Comparison of ENCODE assay signal across 19 cellular contexts in the genomic region with DNA sequence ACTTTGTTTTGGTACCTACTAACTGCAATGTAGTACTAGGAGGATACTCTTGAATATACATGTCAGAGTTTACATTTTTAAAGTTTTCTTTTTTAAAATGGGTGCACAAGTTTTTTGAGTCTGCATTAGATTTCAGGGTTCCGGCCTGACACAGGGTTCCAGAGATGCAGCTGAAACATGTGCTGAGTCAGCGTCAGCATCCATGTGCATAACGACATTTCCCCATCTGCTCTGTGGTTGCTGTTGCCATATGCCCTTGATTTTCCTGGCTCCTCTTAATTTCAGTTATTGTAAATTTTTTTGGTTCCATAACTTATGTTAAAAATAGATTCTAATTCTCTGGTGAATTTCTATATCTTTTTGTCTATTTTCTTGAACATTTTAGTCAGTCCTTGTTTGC. TPM values are rescaled to one million over a fixed set of nuclear protein-coding genes. Genes with fewer than 3 reads are reported as not detected.
A peak's percentile ranks its signal among the peaks of the same experiment; 100 is the strongest.
DNase-seq lines count a peak whose midpoint lies in the region; ATAC-seq, FAIRE-seq and TF ChIP-seq lines count a peak whose summit lies in the region.
"Had no signal": no experiment of that assay in that cellular context is flagged by ENCODE, and none has a peak within 500 bp of the region (broad histone marks: within the 10 kb centered on the region; RNA-seq: fewer than 3 reads in every experiment).

No MANE protein-coding gene starts in this region.

- no peaks in the 10 kb centered on the region for H3K27me3 ChIP-seq in body of pancreas

- TF ChIP-seq RAD21 in A549 (conservative IDR thresholded peaks at IDR 0.05 in 1 of 2, IDR thresholded peaks at IDR 0.05 in 1 of 2), result no peak

- no peak for DNase-seq in A549 (ENCODE audit: low read depth in 1 of 2, low spot score in 1 of 2)
- peak; percentile 85 for DNase-seq in DMS 273 treated with DMSO at 0.1 percent for 48 hours (lab: John Stamatoyannopoulos, UW)
- peak; percentile 72 for DNase-seq in NCI-H2171 (lab: John Stamatoyannopoulos, UW)
- DNase-seq in cerebellar cortex (ENCODE audit: low spot score), result peak; percentile 64
- no peak for DNase-seq in body of pancreas
- DNase-seq in H54 (ENCODE audit: insufficient read length, low spot score), result no peak
- no peak for DNase-seq in cortex of kidney (lab: John Stamatoyannopoulos, UW)
- no peak for DNase-seq in frontal cortex (ENCODE audit: low spot score in 2 of 2)
- DNase-seq: CD4-positive, CD25-positive, alpha-beta regulatory T cell; DMS53; HCEC 1CT; Kasumi-1; NCI-H187; NCI-H2107; NCI-H2227 treated with DMSO at 0.1 percent for 48 hours; NCI-H69; PC-9; RPMI8226; SHP77 had no signal

- no peaks in the 10 kb centered on the region for H3K9me3 ChIP-seq in A549
- no peaks in the 10 kb centered on the region for H3K9me3 ChIP-seq in body of pancreas

- TF ChIP-seq POLR2A in A549 (IDR thresholded peaks at IDR 0.05; ENCODE audit: low read length), result no peak
- no peak for TF ChIP-seq POLR2A in body of pancreas (IDR thresholded peaks at IDR 0.05)
- no peak for TF ChIP-seq POLR2A in H54 (IDR thresholded peaks at IDR 0.05; ENCODE audit: low read depth, low read length)

- POLR2A ChIA-PET in A549 (lab: Yijun Ruan, JAX), result no interaction called here

- TF ChIP-seq EP300 in A549 (IDR thresholded peaks at IDR 0.05), result no peak

- intact Hi-C loops in body of pancreas (cut with DNase I), result no loop called here

- H3K4me1 ChIP-seq in A549 (no peaks in the 10 kb centered on the region), body of pancreas (no peaks in the 10 kb centered on the region)

- no peak for ATAC-seq in A549
- no peak for ATAC-seq in body of pancreas

- H3K36me3 ChIP-seq in body of pancreas (replicated peaks in 1 of 2; ENCODE audit: insufficient read depth in 1 of 2, low read depth in 2 of 2), result no peaks in the 10 kb centered on the region

- TF ChIP-seq CTCF in A549 (IDR thresholded peaks at IDR 0.05) (no peak), body of pancreas (IDR thresholded peaks at IDR 0.05) (no peak)

- H3K4me2 ChIP-seq in A549, result no peak overlapping the region
- H3K4me2 ChIP-seq: PC-9 had no signal

- no peak overlapping the region for H3K4me3 ChIP-seq in A549
- H3K4me3 ChIP-seq in body of pancreas, result no peak overlapping the region
- H3K4me3 ChIP-seq: PC-9 had no signal

- FAIRE-seq in A549 (lab: Jason Lieb, UNC), result no peak
- FAIRE-seq in H54 (lab: Jason Lieb, UNC), result no peak
- FAIRE-seq in frontal cortex (lab: Jason Lieb, UNC), result no peak

- H3K27ac ChIP-seq in A549, result no peak overlapping the region
- no peak overlapping the region for H3K27ac ChIP-seq in body of pancreas
- H3K27ac ChIP-seq: PC-9 had no signal

- CTCF ChIA-PET in A549 (lab: Yijun Ruan, JAX), result interaction anchor here (0.6 kb wide), 1 partner anchor 53 kb away, joined by 3 read pairs; no protein-coding TSS in a partner anchor

- WGBS in A549 (ENCODE audit: missing lambda C conversion rate), result 86% methylated on average over 3 of the region's 3 CpGs
- WGBS in body of pancreas, 2 donors, result 71 to 75% methylated on average over 3 of the region's 3 CpGs

TF ChIP-seq in A549, 52 proteins besides CTCF, POLR2A, EP300 and RAD21:
- TF ChIP-seq MYC (IDR thresholded peaks at IDR 0.05; ENCODE audit: borderline replicate concordance, low read length) (no peak), MAFK (IDR thresholded peaks at IDR 0.05; ENCODE audit: partially characterized antibody) (peak; percentile 86)

RNA-seq across cellular contexts. Expression of gene METTL13, which starts 12.3 kb away (rescaled TPM):
- polyA plus RNA-seq in A549 (2011; rRNA removed) (54.0 and 61.2 TPM in 2 replicates), A549 (2017; fragmentation: RNase III; extraction: RNeasy Plus Mini Kit Qiagen cat#74134 plus additional on column Dnase treatment) (46.5 to 53.7 TPM (median 52.3 TPM) in 3 replicates)
- polyA plus RNA-seq in A549 (2012; cell fraction: cytosol; rRNA removed), result 42.1 and 44.9 TPM in 2 replicates
- polyA plus RNA-seq in A549 (2012; cell fraction: nucleus; rRNA removed), result 42.8 and 50.4 TPM in 2 replicates
- 48.2 and 49.4 TPM in 2 replicates for polyA minus RNA-seq in A549 (2011; rRNA and poly(A)+ RNA removed)
- total RNA-seq in body of pancreas (10 to 100 TPM in 1 of 2 donors, 1 to 10 TPM in 1; 9.2 to 13.5 TPM), frontal cortex (23.2 TPM)

RNA-seq across cellular contexts. Expression of gene VAMP4, which starts 27.3 kb away (rescaled TPM):
- 6.6 and 9.3 TPM in 2 replicates for polyA plus RNA-seq in A549 (2011; rRNA removed)
- polyA plus RNA-seq in A549 (2012; cell fraction: cytosol; rRNA removed), result 0.86 and 1.1 TPM in 2 replicates
- 0.73 and 1.2 TPM in 2 replicates for polyA plus RNA-seq in A549 (2012; cell fraction: nucleus; rRNA removed)
- 3.7 to 4.3 TPM (median 4.2 TPM) in 3 replicates for polyA plus RNA-seq in A549 (2017; fragmentation: RNase III; extraction: RNeasy Plus Mini Kit Qiagen cat#74134 plus additional on column Dnase treatment)
- 1.1 and 1.2 TPM in 2 replicates for polyA minus RNA-seq in A549 (2011; rRNA and poly(A)+ RNA removed)
- total RNA-seq in body of pancreas, result 1 to 10 TPM; 5.6 to 8.8 TPM
- total RNA-seq in frontal cortex, result 27.7 TPM

Comparison
In these comparisons a context has a peak if more than half of its experiments do, and no peak if none do; other contexts are left out.
1. DNase-seq: peak in DMS 273 treated with DMSO at 0.1 percent for 48 hours (single experiment), NCI-H2171 (single experiment) and cerebellar cortex (single experiment); none in A549 (0 of 2), body of pancreas (0 of 4), H54 (single experiment), cortex of kidney (single experiment) and frontal cortex (0 of 2).